1 cellular context compared by ENCODE assay signal in genomic region chr10:87862644-87863101, GRCh38.
TF ChIP-seq lines count a peak whose summit lies in the region.

No MANE protein-coding gene starts in this region.

TF ChIP-seq in HepG2, 621 proteins besides CTCF, POLR2A, EP300 and RAD21:
- TF ChIP-seq REXO4 (CRISPR knock-in tag; IDR thresholded peaks at IDR 0.05; ENCODE audit: borderline replicate concordance) (0 out of 2 replicates have a peak, but pooled peaks have one; percentile 27), ZNF879 (CRISPR knock-in tag; IDR thresholded peaks at IDR 0.05) (peak; percentile 80), ZNF496 (CRISPR knock-in tag; IDR thresholded peaks at IDR 0.05; ENCODE audit: insufficient replicate concordance) (no peak), ZFP82 (CRISPR knock-in tag; IDR thresholded peaks at IDR 0.05; ENCODE audit: borderline replicate concordance) (0 out of 2 replicates have a peak, but pooled peaks have one; percentile 34), PLRG1 (conservative IDR thresholded peaks at IDR 0.05) (no peak), SAFB2 (CRISPR knock-in tag; IDR thresholded peaks at IDR 0.05; ENCODE audit: borderline replicate concordance, low read depth) (0 out of 2 replicates have a peak, but pooled peaks have one; percentile 8), ISX (CRISPR knock-in tag; conservative IDR thresholded peaks at IDR 0.05) (no peak), ZNF180 (CRISPR knock-in tag; IDR thresholded peaks at IDR 0.05; ENCODE audit: borderline replicate concordance, low read depth) (0 out of 2 replicates have a peak, but pooled peaks have one; percentile 1), ZNF720 (CRISPR knock-in tag; IDR thresholded peaks at IDR 0.05) (no peak), ZNF703 (CRISPR knock-in tag; IDR thresholded peaks at IDR 0.05; ENCODE audit: borderline replicate concordance) (0 out of 2 replicates have a peak, but pooled peaks have one; percentile 19), ZNF275 (CRISPR knock-in tag; IDR thresholded peaks at IDR 0.05; ENCODE audit: borderline replicate concordance) (no peak), ZSCAN22 (CRISPR knock-in tag; IDR thresholded peaks at IDR 0.05) (no peak), MYNN (CRISPR knock-in tag; IDR thresholded peaks at IDR 0.05; ENCODE audit: low read depth) (0 out of 2 replicates have a peak, but pooled peaks have one; percentile 6), MXD3 (CRISPR knock-in tag; IDR thresholded peaks at IDR 0.05) (peak; percentile 12; the same call in 1 of the 2 replicates), MAZ (IDR thresholded peaks at IDR 0.05; ENCODE audit: borderline replicate concordance, low read depth, low read length) (no peak), MAZ (CRISPR knock-in tag; IDR thresholded peaks at IDR 0.05; ENCODE audit: low read depth) (0 out of 2 replicates have a peak, but pooled peaks have one; percentile 2), ZNF446 (CRISPR knock-in tag; IDR thresholded peaks at IDR 0.05) (peak; percentile 11; the same call in 1 of the 2 replicates), TBP (CRISPR knock-in tag; IDR thresholded peaks at IDR 0.05) (0 out of 2 replicates have a peak, but pooled peaks have one; percentile 14), ZNF414 (CRISPR knock-in tag; IDR thresholded peaks at IDR 0.05) (peak; percentile 16), ZNF550 (CRISPR knock-in tag; IDR thresholded peaks at IDR 0.05; ENCODE audit: borderline replicate concordance) (no peak), THAP9 (CRISPR knock-in tag; IDR thresholded peaks at IDR 0.05; ENCODE audit: borderline replicate concordance) (peak; percentile 7; the same call in 1 of the 2 replicates), NKX3-1 (CRISPR knock-in tag; IDR thresholded peaks at IDR 0.05) (peak; percentile 15; the same call in 1 of the 2 replicates), ZBTB7B (CRISPR knock-in tag; IDR thresholded peaks at IDR 0.05) (0 out of 2 replicates have a peak, but pooled peaks have one; percentile 7), FOXC1 (CRISPR knock-in tag; IDR thresholded peaks at IDR 0.05; ENCODE audit: borderline replicate concordance) (0 out of 2 replicates have a peak, but pooled peaks have one; percentile 35), ZNF350 (CRISPR knock-in tag; IDR thresholded peaks at IDR 0.05; ENCODE audit: borderline replicate concordance, low read depth) (0 out of 2 replicates have a peak, but pooled peaks have one; percentile 6), ZNF878 (CRISPR knock-in tag; IDR thresholded peaks at IDR 0.05) (no peak), SIN3A (IDR thresholded peaks at IDR 0.05; ENCODE audit: borderline replicate concordance, low read depth, low read length) (no peak), HIVEP1 (CRISPR knock-in tag; IDR thresholded peaks at IDR 0.05) (no peak), TFAP4 (IDR thresholded peaks at IDR 0.05; ENCODE audit: borderline replicate concordance, low read depth) (0 out of 2 replicates have a peak, but pooled peaks have one; percentile 4)
- TF ChIP-seq, protein P1, sequence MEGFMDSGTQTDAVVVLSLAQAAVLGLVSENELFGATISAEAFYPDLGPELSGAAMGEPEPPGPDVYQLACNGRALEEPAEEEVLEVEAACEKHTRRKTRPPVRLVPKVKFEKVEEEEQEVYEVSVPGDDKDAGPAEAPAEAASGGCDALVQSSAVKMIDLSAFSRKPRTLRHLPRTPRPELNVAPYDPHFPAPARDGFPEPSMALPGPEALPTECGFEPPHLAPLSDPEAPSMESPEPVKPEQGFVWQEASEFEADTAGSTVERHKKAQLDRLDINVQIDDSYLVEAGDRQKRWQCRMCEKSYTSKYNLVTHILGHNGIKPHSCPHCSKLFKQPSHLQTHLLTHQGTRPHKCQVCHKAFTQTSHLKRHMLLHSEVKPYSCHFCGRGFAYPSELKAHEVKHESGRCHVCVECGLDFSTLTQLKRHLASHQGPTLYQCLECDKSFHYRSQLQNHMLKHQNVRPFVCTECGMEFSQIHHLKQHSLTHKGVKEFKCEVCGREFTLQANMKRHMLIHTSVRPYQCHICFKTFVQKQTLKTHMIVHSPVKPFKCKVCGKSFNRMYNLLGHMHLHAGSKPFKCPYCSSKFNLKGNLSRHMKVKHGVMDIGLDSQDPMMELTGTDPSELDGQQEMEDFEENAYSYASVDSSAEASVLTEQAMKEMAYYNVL (CRISPR knock-in tag; IDR thresholded peaks at IDR 0.05; ENCODE audit: borderline replicate concordance), result peak; percentile 2; the same call in 1 of the 2 replicates
- TF ChIP-seq, protein P2, sequence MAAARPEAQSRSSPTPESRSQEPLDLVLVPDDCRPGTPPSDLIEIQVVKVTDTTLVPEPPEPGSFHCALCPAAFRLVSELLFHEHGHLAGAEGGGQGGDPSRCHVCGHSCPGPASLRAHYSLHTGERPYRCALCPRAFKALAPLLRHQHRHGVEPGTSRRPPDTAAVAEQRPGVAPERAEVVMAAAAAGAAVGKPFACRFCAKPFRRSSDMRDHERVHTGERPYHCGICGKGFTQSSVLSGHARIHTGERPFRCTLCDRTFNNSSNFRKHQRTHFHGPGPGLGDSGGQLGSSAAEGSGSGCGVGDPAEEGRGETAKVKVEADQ (CRISPR knock-in tag; IDR thresholded peaks at IDR 0.05; ENCODE audit: borderline replicate concordance), result peak; percentile 13; the same call in 1 of the 2 replicates
- TF ChIP-seq, protein P3, sequence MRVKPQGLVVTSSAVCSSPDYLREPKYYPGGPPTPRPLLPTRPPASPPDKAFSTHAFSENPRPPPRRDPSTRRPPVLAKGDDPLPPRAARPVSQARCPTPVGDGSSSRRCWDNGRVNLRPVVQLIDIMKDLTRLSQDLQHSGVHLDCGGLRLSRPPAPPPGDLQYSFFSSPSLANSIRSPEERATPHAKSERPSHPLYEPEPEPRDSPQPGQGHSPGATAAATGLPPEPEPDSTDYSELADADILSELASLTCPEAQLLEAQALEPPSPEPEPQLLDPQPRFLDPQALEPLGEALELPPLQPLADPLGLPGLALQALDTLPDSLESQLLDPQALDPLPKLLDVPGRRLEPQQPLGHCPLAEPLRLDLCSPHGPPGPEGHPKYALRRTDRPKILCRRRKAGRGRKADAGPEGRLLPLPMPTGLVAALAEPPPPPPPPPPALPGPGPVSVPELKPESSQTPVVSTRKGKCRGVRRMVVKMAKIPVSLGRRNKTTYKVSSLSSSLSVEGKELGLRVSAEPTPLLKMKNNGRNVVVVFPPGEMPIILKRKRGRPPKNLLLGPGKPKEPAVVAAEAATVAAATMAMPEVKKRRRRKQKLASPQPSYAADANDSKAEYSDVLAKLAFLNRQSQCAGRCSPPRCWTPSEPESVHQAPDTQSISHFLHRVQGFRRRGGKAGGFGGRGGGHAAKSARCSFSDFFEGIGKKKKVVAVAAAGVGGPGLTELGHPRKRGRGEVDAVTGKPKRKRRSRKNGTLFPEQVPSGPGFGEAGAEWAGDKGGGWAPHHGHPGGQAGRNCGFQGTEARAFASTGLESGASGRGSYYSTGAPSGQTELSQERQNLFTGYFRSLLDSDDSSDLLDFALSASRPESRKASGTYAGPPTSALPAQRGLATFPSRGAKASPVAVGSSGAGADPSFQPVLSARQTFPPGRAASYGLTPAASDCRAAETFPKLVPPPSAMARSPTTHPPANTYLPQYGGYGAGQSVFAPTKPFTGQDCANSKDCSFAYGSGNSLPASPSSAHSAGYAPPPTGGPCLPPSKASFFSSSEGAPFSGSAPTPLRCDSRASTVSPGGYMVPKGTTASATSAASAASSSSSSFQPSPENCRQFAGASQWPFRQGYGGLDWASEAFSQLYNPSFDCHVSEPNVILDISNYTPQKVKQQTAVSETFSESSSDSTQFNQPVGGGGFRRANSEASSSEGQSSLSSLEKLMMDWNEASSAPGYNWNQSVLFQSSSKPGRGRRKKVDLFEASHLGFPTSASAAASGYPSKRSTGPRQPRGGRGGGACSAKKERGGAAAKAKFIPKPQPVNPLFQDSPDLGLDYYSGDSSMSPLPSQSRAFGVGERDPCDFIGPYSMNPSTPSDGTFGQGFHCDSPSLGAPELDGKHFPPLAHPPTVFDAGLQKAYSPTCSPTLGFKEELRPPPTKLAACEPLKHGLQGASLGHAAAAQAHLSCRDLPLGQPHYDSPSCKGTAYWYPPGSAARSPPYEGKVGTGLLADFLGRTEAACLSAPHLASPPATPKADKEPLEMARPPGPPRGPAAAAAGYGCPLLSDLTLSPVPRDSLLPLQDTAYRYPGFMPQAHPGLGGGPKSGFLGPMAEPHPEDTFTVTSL (CRISPR knock-in tag; IDR thresholded peaks at IDR 0.05; ENCODE audit: borderline replicate concordance), result peak; percentile 22; the same call in 1 of the 2 replicates
